8 cellular contexts compared by ENCODE assay signal in the genomic region with DNA sequence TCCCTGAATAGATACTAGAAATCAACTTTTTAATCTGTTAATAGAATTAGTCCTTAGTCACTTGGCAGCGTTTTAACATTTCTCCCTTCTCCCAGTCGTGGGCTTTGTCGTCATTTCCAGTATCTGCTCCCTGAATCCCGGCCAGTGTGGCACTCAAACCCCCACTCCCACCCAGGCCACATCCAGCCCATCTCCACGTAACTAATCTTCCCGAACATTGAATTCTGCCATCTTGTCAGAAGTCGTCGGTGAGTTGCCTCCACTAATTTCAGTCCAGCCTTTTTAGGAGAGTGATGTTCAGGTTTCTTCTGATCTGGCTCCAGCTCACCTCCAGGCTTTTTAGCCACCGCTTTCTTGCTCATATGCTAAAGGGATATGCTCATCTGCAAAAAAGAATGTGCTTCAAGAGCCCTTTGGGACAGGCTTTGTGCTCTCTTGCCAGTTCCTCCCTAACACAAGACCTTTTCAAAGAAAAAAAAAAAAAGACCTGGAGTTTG. TPM values are rescaled to one million over a fixed set of nuclear protein-coding genes. Genes with fewer than 3 reads are reported as not detected.
DNase-seq lines count a peak whose midpoint lies in the region; FAIRE-seq and TF ChIP-seq lines count a peak whose summit lies in the region.

No MANE protein-coding gene starts in this region.

- no peaks in the 10 kb centered on the region for H3K9me3 ChIP-seq in BLaER1 treated with 17β-estradiol and CSF1 and Interleukin-3, amounts not matched to agents 10 nM and 100 nM (replicated peaks in 1 of 11)
- no peaks in the 10 kb centered on the region for H3K9me3 ChIP-seq in thymus (ENCODE audit: control insufficient read depth)

- peak overlapping the region; percentile 58; the same call in 1 of the 2 replicates for H2AFZ ChIP-seq in KMS-11 (ENCODE audit: low read depth)

- H3K27me3 ChIP-seq in BLaER1 treated with 17β-estradiol and CSF1 and Interleukin-3, amounts not matched to agents 10 nM and 100 nM: no peaks in the 10 kb centered on the region
- H3K27me3 ChIP-seq in KMS-11 (ENCODE audit: insufficient read depth, low read depth) (no peaks in the 10 kb centered on the region), thymus (ENCODE audit: control insufficient read depth, insufficient read depth) (no peaks in the 10 kb centered on the region)

- H3K27ac ChIP-seq in BLaER1 treated with 17β-estradiol and CSF1 and Interleukin-3, amounts not matched to agents 10 nM and 100 nM: peak overlapping the region; percentile 94 to 99 (median 96)
- H3K27ac ChIP-seq in KMS-11 (peak overlapping the region; percentile 77; the same call in 1 of the 2 replicates), thymus (ENCODE audit: low read depth) (peak overlapping the region; percentile 36)

- FAIRE-seq in RCC 7860 (lab: Jason Lieb, UNC): no peak

- H3K4me2 ChIP-seq in BLaER1 treated with 17β-estradiol and CSF1 and Interleukin-3, amounts not matched to agents 10 nM and 100 nM: peak overlapping the region; percentile 92 to 99 (median 95)
- peak overlapping the region; percentile 46 for H3K4me2 ChIP-seq in KMS-11

- peak overlapping the region; percentile 88 to 100 (median 94) for H3K4me3 ChIP-seq in BLaER1 treated with 17β-estradiol and CSF1 and Interleukin-3, amounts not matched to agents 10 nM and 100 nM
- no peak overlapping the region for H3K4me3 ChIP-seq in KMS-11 (IDR thresholded peaks at IDR 0.05; ENCODE audit: insufficient read depth, low read depth, low read length)
- H3K4me3 ChIP-seq in thymus (ENCODE audit: low read length): peak overlapping the region; percentile 77

- H3K9ac ChIP-seq in BLaER1 treated with 17β-estradiol and CSF1 and Interleukin-3, amounts not matched to agents 10 nM and 100 nM: peak overlapping the region; percentile 95 to 99 (median 97)
- H3K9ac ChIP-seq in KMS-11: peak overlapping the region; percentile 78

- H3K36me3 ChIP-seq in BLaER1 treated with 17β-estradiol and CSF1 and Interleukin-3, amounts not matched to agents 10 nM and 100 nM: peaks cover 19 to 50% (median 44%) of the 10 kb centered on the region in 11 experiments; a peak in 20 of 22 replicates
- H3K36me3 ChIP-seq in KMS-11 (ENCODE audit: insufficient read depth) (no peaks in the 10 kb centered on the region; the same call in 1 of the 2 replicates), thymus (ENCODE audit: control insufficient read depth, insufficient read depth) (no peaks in the 10 kb centered on the region)

- TF ChIP-seq CTCF in KMS-11 (conservative IDR thresholded peaks at IDR 0.05; ENCODE audit: low read depth, low read length): no peak

- WGBS in thymus: 38% methylated on average over 9 of the region's 9 CpGs

- H3K79me2 ChIP-seq in KMS-11 (ENCODE audit: insufficient read depth, low read depth): peaks cover 55% of the 10 kb centered on the region

- DNase-seq in astrocyte of the hippocampus (ENCODE audit: low read depth, low spot score): peak; percentile 46
- DNase-seq in left kidney (ENCODE audit: low read depth, low spot score): peak; percentile 57
- no peak for DNase-seq in KG1 (lab: John Stamatoyannopoulos, UW)
- no peak for DNase-seq in SIG-M5 treated with dmso at 0.1 percent for 504 hours (lab: John Stamatoyannopoulos, UW; ENCODE audit: unreplicated experiment)
- DNase-seq in RCC 7860 (ENCODE audit: low spot score): no peak

- H3K4me1 ChIP-seq in BLaER1 treated with 17β-estradiol and CSF1 and Interleukin-3, amounts not matched to agents 10 nM and 100 nM: peaks cover 28 to 49% (median 40%) of the 10 kb centered on the region in 10 experiments
- peaks cover 38% of the 10 kb centered on the region for H3K4me1 ChIP-seq in KMS-11 (ENCODE audit: low read depth, poor library complexity, severe bottlenecking)
- H3K4me1 ChIP-seq in thymus (ENCODE audit: control insufficient read depth, insufficient read depth, low read length): peaks cover 23% of the 10 kb centered on the region

- peaks cover 49 to 61% (median 57%) of the 10 kb centered on the region in 11 experiments for H4K20me1 ChIP-seq in BLaER1 treated with 17β-estradiol and CSF1 and Interleukin-3, amounts not matched to agents 10 nM and 100 nM
- H4K20me1 ChIP-seq in KMS-11 (ENCODE audit: insufficient read depth): peaks cover 15% of the 10 kb centered on the region

RNA-seq across cellular contexts. Expression of gene TMEM165, which starts 1.3 kb away (rescaled TPM):
- 125 TPM for polyA plus RNA-seq in thymus

RNA-seq across cellular contexts. Expression of gene SRD5A3, which starts 51.0 kb away (rescaled TPM):
- 13.0 TPM for polyA plus RNA-seq in thymus

Comparison
In these comparisons a context has a peak if more than half of its experiments do, and no peak if none do; other contexts are left out.
1. H3K27ac ChIP-seq: peak in every context shown above with its lines; median percentile 96 in BLaER1 treated with 17β-estradiol and CSF1 and Interleukin-3, amounts not matched to agents 10 nM and 100 nM; 77 in KMS-11; 36 in thymus.
2. DNase-seq: peak in astrocyte of the hippocampus (single experiment) and left kidney (single experiment); none in KG1 (single experiment), SIG-M5 treated with dmso at 0.1 percent for 504 hours (single experiment) and RCC 7860 (single experiment).